ENCODE assay signal across 21 cellular contexts in the genomic region with DNA sequence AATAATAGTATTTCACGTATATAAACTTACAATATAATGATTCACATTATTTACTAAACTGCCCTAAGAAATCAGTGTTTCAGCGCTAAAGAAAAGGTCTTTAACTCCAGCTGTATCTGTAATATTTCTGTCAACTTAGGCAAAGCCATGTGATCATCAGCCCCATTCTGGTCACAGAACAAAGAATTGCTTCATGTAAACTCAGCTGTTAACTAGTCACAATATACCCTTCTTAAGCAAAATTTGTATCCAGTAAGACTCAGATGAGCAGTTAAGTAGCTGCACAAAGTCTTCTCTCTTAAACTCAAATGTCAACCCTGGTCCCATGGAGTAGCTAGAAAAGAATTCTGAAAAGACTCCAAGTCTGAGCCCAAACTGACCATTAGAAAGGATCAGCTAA. TPM values are rescaled to one million over a fixed set of nuclear protein-coding genes. Genes with fewer than 3 reads are reported as not detected.
DNase-seq lines count a peak whose midpoint lies in the region; ATAC-seq lines count a peak whose summit lies in the region.
"Had no signal": no experiment of that assay in that cellular context is flagged by ENCODE, and none has a peak within 500 bp of the region (broad histone marks: within the 10 kb centered on the region; RNA-seq: fewer than 3 reads in every experiment).

No MANE protein-coding gene starts in this region.

- DNase-seq in SK-MEL-5 (ENCODE audit: low read depth, low spot score), result peak; percentile 95
- peak; percentile 93 for DNase-seq in foreskin melanocyte
- peak; percentile 13 for DNase-seq in midbrain (lab: John Stamatoyannopoulos, UW)
- DNase-seq in DMS53 treated with DMSO at 0.1 percent for 48 hours (lab: John Stamatoyannopoulos, UW; ENCODE audit: unreplicated experiment), result no peak
- DNase-seq in MV-4-11 (lab: John Stamatoyannopoulos, UW), result no peak
- DNase-seq: ACHN; BE2C; C1 segment of cervical spinal cord; Caco-2; CD8-positive, alpha-beta memory T cell; DMS79; GDM1; GM23248; KBM-7 had no signal

- ATAC-seq in HG02571 (IDR thresholded peaks at IDR 0.05; ENCODE audit: unreplicated experiment) (no peak), HG03280 (IDR thresholded peaks at IDR 0.05; ENCODE audit: unreplicated experiment) (no peak)
- ATAC-seq: HepG2 had no signal

- in situ Hi-C loops in SK-MEL-5 (cut with HindIII; ENCODE audit: low pct_unique_long_range_greater_than_20kb, low sequenced_read_pairs), result no loop called here

RNA-seq across cellular contexts. Expression of gene HPS5, which starts 26.6 kb away (rescaled TPM):
- total RNA-seq in SK-MEL-5 (2014; rRNA removed; shearing (Covaris generic)), result 196 and 240 TPM in 2 replicates
- polyA plus RNA-seq in SK-MEL-5 (2015; cell fraction: cytosol; rRNA removed), result 93.1 and 129 TPM in 2 replicates
- 133 and 137 TPM in 2 replicates for polyA plus RNA-seq in SK-MEL-5 (2015; cell fraction: nucleus; rRNA removed)

RNA-seq across cellular contexts. Expression of gene GTF2H1, which starts 27.1 kb away (rescaled TPM):
- total RNA-seq in SK-MEL-5 (2014; rRNA removed; shearing (Covaris generic)), result 129 and 153 TPM in 2 replicates
- 73.3 and 96.0 TPM in 2 replicates for polyA plus RNA-seq in SK-MEL-5 (2015; cell fraction: cytosol; rRNA removed)
- 151 and 209 TPM in 2 replicates for polyA plus RNA-seq in SK-MEL-5 (2015; cell fraction: nucleus; rRNA removed)

RNA-seq across cellular contexts. Expression of gene SAA1, which starts 29.3 kb away (rescaled TPM):
- total RNA-seq in SK-MEL-5 (2014; rRNA removed; shearing (Covaris generic)), result 0.40 TPM in 1 of 2 replicates, not detected in the other
- 0.48 and 0.65 TPM in 2 replicates for polyA plus RNA-seq in SK-MEL-5 (2015; cell fraction: cytosol; rRNA removed)
- not detected in 2 replicates for polyA plus RNA-seq in SK-MEL-5 (2015; cell fraction: nucleus; rRNA removed)
- total RNA-seq: Caco-2; CD4-positive, CD25-positive, alpha-beta regulatory T cell; CD8-positive, alpha-beta memory T cell; GM23248; H4; HepG2 had no signal
- polyA plus RNA-seq: CD4-positive, CD25-positive, alpha-beta regulatory T cell; CD8-positive, alpha-beta memory T cell; GM23248; HepG2; IgD-negative memory B cell had no signal

RNA-seq across cellular contexts. Expression of gene SAA2, which starts 46.8 kb away (rescaled TPM):
- total RNA-seq in SK-MEL-5 (2014; rRNA removed; shearing (Covaris generic)), result not detected in 2 replicates
- polyA plus RNA-seq in SK-MEL-5 (2015; cell fraction: cytosol; rRNA removed), result 0.52 TPM in 1 of 2 replicates, not detected in the other
- 1.7 TPM in 1 of 2 replicates, not detected in the other for polyA plus RNA-seq in SK-MEL-5 (2015; cell fraction: nucleus; rRNA removed)
- total RNA-seq: Caco-2; CD8-positive, alpha-beta memory T cell; GM23248; H4 had no signal
- polyA plus RNA-seq: CD8-positive, alpha-beta memory T cell; GM23248; HepG2 had no signal

RNA-seq across cellular contexts. Expression of gene SAA4, which starts 58.7 kb away (rescaled TPM):
- total RNA-seq in SK-MEL-5 (2014; rRNA removed; shearing (Covaris generic)), result not detected in 2 replicates
- not detected in 2 replicates for polyA plus RNA-seq in SK-MEL-5 (2015; cell fraction: cytosol; rRNA removed)
- polyA plus RNA-seq in SK-MEL-5 (2015; cell fraction: nucleus; rRNA removed), result not detected in 2 replicates
- total RNA-seq: Caco-2; CD4-positive, CD25-positive, alpha-beta regulatory T cell; CD8-positive, alpha-beta memory T cell; Daoy; GM23248; H4 had no signal
- polyA plus RNA-seq: CD4-positive, CD25-positive, alpha-beta regulatory T cell; CD8-positive, alpha-beta memory T cell; GM23248; IgD-negative memory B cell had no signal

Comparison
In these comparisons a context has a peak if more than half of its experiments do, and no peak if none do; other contexts are left out.
1. DNase-seq: peak in SK-MEL-5 (single experiment), foreskin melanocyte (single experiment) and midbrain (single experiment); none in DMS53 treated with DMSO at 0.1 percent for 48 hours (single experiment) and MV-4-11 (single experiment).